Comparison of ENCODE assay signal across 8 cellular contexts in genomic region chr6:107114213-107114871, GRCh38. TPM values are rescaled to one million over a fixed set of nuclear protein-coding genes. Genes with fewer than 3 reads are reported as not detected.
DNase-seq lines count a peak whose midpoint lies in the region; ATAC-seq and TF ChIP-seq lines count a peak whose summit lies in the region.

No MANE protein-coding gene starts in this region.

- no peaks in the 10 kb centered on the region for H4K20me1 ChIP-seq in OCI-LY3 (ENCODE audit: insufficient read depth, low read length)

- DNase-seq in Calu3 (peak; percentile 92), HPDE6-E6E7 (ENCODE audit: extremely low spot score) (peak; percentile 73)
- peak; percentile 84 for DNase-seq in activated T-cell treated with anti-CD3 and anti-CD28 coated beads, Interleukin-2, amount 50 U/mL, for 24 hours
- DNase-seq in stimulated activated CD8-positive, alpha-beta memory T cell treated with anti-CD3 and anti-CD28 coated beads, Interleukin-7, amount 100 ng/mL, for 48 hours (ENCODE audit: extremely low read depth in 1 of 2, low read depth in 1 of 2): peak; percentile 53 to 55

- intact Hi-C loops in Calu3 (cut with micrococcal nuclease; ENCODE audit: unreplicated experiment): loop anchor here (10.0 kb wide), 1 partner anchor 340 kb away; the partner anchor contains the start of gene PDSS2

- no TSS peak for BruUV-seq in Calu3 (replicated peaks; lab: Mats Ljungman, UMichigan)

- peak overlapping the region; percentile 46; the same call in 1 of the 2 replicates for H2AFZ ChIP-seq in OCI-LY3 (ENCODE audit: low read depth, low read length)

- no peaks in the 10 kb centered on the region for H3K27me3 Mint-ChIP-seq in Calu3 (ENCODE audit: unreplicated experiment)
- peaks cover 12% of the 10 kb centered on the region for H3K27me3 Mint-ChIP-seq in activated T-cell treated with anti-CD3 and anti-CD28 coated beads, Interleukin-2, amount 50 U/mL, for 24 hours

- peaks cover 43% of the 10 kb centered on the region for H3K36me3 Mint-ChIP-seq in Calu3 (ENCODE audit: insufficient read depth, unreplicated experiment)
- peaks cover 2% of the 10 kb centered on the region for H3K36me3 Mint-ChIP-seq in activated T-cell treated with anti-CD3 and anti-CD28 coated beads, Interleukin-2, amount 50 U/mL, for 24 hours (ENCODE audit: low read depth)

- H3K4me2 ChIP-seq in OCI-LY3 (ENCODE audit: low read length): peak overlapping the region; percentile 92

- peaks cover 23% of the 10 kb centered on the region for H3K4me1 ChIP-seq in OCI-LY3 (ENCODE audit: low read length)
- no peaks in the 10 kb centered on the region for H3K4me1 ChIP-seq in esophagus (ENCODE audit: control insufficient read depth in 2 of 2, insufficient read depth in 2 of 2, low read length in 1 of 2)
- H3K4me1 ChIP-seq in muscle layer of colon (ENCODE audit: insufficient read depth, low read length): peaks cover 7% of the 10 kb centered on the region

- H3K79me2 ChIP-seq in OCI-LY3 (ENCODE audit: low read length): peaks cover 8% of the 10 kb centered on the region; the same call in 1 of the 2 replicates

- no peaks in the 10 kb centered on the region for H3K4me1 Mint-ChIP-seq in Calu3 (ENCODE audit: low read depth, unreplicated experiment)
- H3K4me1 Mint-ChIP-seq in activated T-cell treated with anti-CD3 and anti-CD28 coated beads, Interleukin-2, amount 50 U/mL, for 24 hours (ENCODE audit: low read depth): peaks cover 20% of the 10 kb centered on the region

- TF ChIP-seq CTCF in Calu3 (IDR thresholded peaks at IDR 0.05; ENCODE audit: unreplicated experiment): peak; percentile 93
- TF ChIP-seq CTCF in OCI-LY3 (IDR thresholded peaks at IDR 0.05; ENCODE audit: low read depth, low read length): peak; percentile 55

- H3K27ac Mint-ChIP-seq in Calu3 (ENCODE audit: unreplicated experiment): peak overlapping the region; percentile 85
- peak overlapping the region; percentile 78 for H3K27ac Mint-ChIP-seq in activated T-cell treated with anti-CD3 and anti-CD28 coated beads, Interleukin-2, amount 50 U/mL, for 24 hours

- H3K9ac ChIP-seq in OCI-LY3 (ENCODE audit: low read length) (peak overlapping the region; percentile 69), muscle layer of colon (ENCODE audit: low read length) (no peak overlapping the region)

- H3K9me3 ChIP-seq in OCI-LY3 (ENCODE audit: insufficient read depth, low read length) (no peaks in the 10 kb centered on the region), esophagus (ENCODE audit: control insufficient read depth in 2 of 2, insufficient read depth in 1 of 2, low read depth in 1 of 2, low read length in 1 of 2) (no peaks in the 10 kb centered on the region), muscle layer of colon (ENCODE audit: low read length) (no peaks in the 10 kb centered on the region)

- H3K9me3 Mint-ChIP-seq in Calu3 (ENCODE audit: low read depth, unreplicated experiment): no peaks in the 10 kb centered on the region
- no peaks in the 10 kb centered on the region for H3K9me3 Mint-ChIP-seq in activated T-cell treated with anti-CD3 and anti-CD28 coated beads, Interleukin-2, amount 50 U/mL, for 24 hours

- H3K27ac ChIP-seq in OCI-LY3 (ENCODE audit: low read length): peak overlapping the region; percentile 52
- peak overlapping the region; percentile 34 to 76 for H3K27ac ChIP-seq in esophagus (ENCODE audit: low read depth in 2 of 2, low read length in 1 of 2)
- peak overlapping the region; percentile 39 for H3K27ac ChIP-seq in muscle layer of colon (ENCODE audit: low read depth, low read length)

- H3K4me3 Mint-ChIP-seq in Calu3 (ENCODE audit: low read depth, unreplicated experiment): peak overlapping the region; percentile 69
- peak overlapping the region; percentile 80 for H3K4me3 Mint-ChIP-seq in activated T-cell treated with anti-CD3 and anti-CD28 coated beads, Interleukin-2, amount 50 U/mL, for 24 hours

- WGBS in esophagus, 2 donors: 1% methylated on average over 68 to 104 of the region's 104 CpGs

- H3K36me3 ChIP-seq in OCI-LY3 (replicated peaks; ENCODE audit: low read depth, low read length) (no peaks in the 10 kb centered on the region), esophagus (ENCODE audit: control insufficient read depth in 2 of 2, insufficient read depth in 2 of 2, low read length in 1 of 2) (no peaks in the 10 kb centered on the region), muscle layer of colon (ENCODE audit: insufficient read depth, low read length) (no peaks in the 10 kb centered on the region)

- no peaks in the 10 kb centered on the region for H3K27me3 ChIP-seq in OCI-LY3 (ENCODE audit: low read depth, low read length)
- H3K27me3 ChIP-seq in esophagus (ENCODE audit: control insufficient read depth in 1 of 2, insufficient read depth in 2 of 2, low read length in 2 of 2): no peaks in the 10 kb centered on the region
- H3K27me3 ChIP-seq in muscle layer of colon (ENCODE audit: control insufficient read depth in 1 of 2, insufficient read depth in 2 of 2, low read length in 2 of 2): peaks cover 4 to 18% of the 10 kb centered on the region in 2 donors

- H3K4me3 ChIP-seq in OCI-LY3 (ENCODE audit: low read length) (peak overlapping the region; percentile 93), esophagus (ENCODE audit: low read depth in 1 of 2, low read length in 2 of 2) (peak overlapping the region; percentile 65 to 80), muscle layer of colon (ENCODE audit: low read depth in 1 of 2, low read length in 2 of 2) (peak overlapping the region; percentile 8 to 63)

- CTCF ChIA-PET in Calu3 (lab: Charles Lee): interaction anchor here (0.7 to 1.0 kb wide), 6 partner anchors 14 to 553 kb away, joined by 3 to 7 read pairs (median 3); no protein-coding TSS in a partner anchor

- ATAC-seq in GM19467 (IDR thresholded peaks at IDR 0.05; ENCODE audit: unreplicated experiment): peak; percentile 57

RNA-seq across cellular contexts. Expression of gene BEND3, which starts 1.0 kb away (rescaled TPM):
- 10.0 and 11.8 TPM in 2 replicates for total RNA-seq in Calu3 (2022)
- polyA plus RNA-seq in esophagus: under 1 TPM; 0.73 to 0.82 TPM

Comparison
In these comparisons a context has a peak if more than half of its experiments do, and no peak if none do; other contexts are left out.
1. Peak in every context shown above with its lines: DNase-seq, ATAC-seq, H3K4me3 ChIP-seq and H3K27ac ChIP-seq.
2. H3K4me3 ChIP-seq: peak in every context shown above with its lines; median percentile 93 in OCI-LY3; 72 in esophagus; 36 in muscle layer of colon.